Comparison of ENCODE assay signal across 8 cellular contexts in genomic region chr11:45332486-45332934, GRCh38. TPM values are rescaled to one million over a fixed set of nuclear protein-coding genes. Genes with fewer than 3 reads are reported as not detected.
DNase-seq lines count a peak whose midpoint lies in the region; ATAC-seq, FAIRE-seq and TF ChIP-seq lines count a peak whose summit lies in the region.

No MANE protein-coding gene starts in this region.

- no peaks in the 10 kb centered on the region for H3K36me3 Mint-ChIP-seq in Calu3 (ENCODE audit: insufficient read depth, unreplicated experiment)
- H3K36me3 Mint-ChIP-seq in immature natural killer cell = no peaks in the 10 kb centered on the region

- intact Hi-C loops in Calu3 (cut with micrococcal nuclease; ENCODE audit: unreplicated experiment) = loop anchor here (1.0 to 10.0 kb wide), 2 partner anchors 222 to 398 kb away; no protein-coding TSS in a partner anchor

- peaks cover 63% of the 10 kb centered on the region for H3K27me3 Mint-ChIP-seq in Calu3 (ENCODE audit: unreplicated experiment)
- H3K27me3 Mint-ChIP-seq in immature natural killer cell (ENCODE audit: low read depth in 3 of 3) = peaks cover 3 to 9% (median 4%) of the 10 kb centered on the region in 3 donors

- CTCF ChIA-PET in Calu3 (lab: Charles Lee) = interaction anchor here (0.5 to 1.9 kb wide), 5 partner anchors 39 to 439 kb away, joined by 3 to 15 read pairs (median 3); no protein-coding TSS in a partner anchor

- BruUV-seq in Calu3 (replicated peaks; lab: Mats Ljungman, UMichigan) = no TSS peak

- H3K4me3 Mint-ChIP-seq in Calu3 (ENCODE audit: low read depth, unreplicated experiment) (no peak overlapping the region), immature natural killer cell (no peak overlapping the region)

- no peak for FAIRE-seq in RCC 7860 (lab: Jason Lieb, UNC)

- H3K27ac Mint-ChIP-seq in Calu3 (ENCODE audit: unreplicated experiment) (peak overlapping the region; percentile 31), immature natural killer cell (no peak overlapping the region)

- peak; percentile 86 for TF ChIP-seq CTCF in Calu3 (IDR thresholded peaks at IDR 0.05; ENCODE audit: unreplicated experiment)

- H3K4me1 Mint-ChIP-seq in Calu3 (ENCODE audit: low read depth, unreplicated experiment) = peaks cover 14% of the 10 kb centered on the region
- H3K4me1 Mint-ChIP-seq in immature natural killer cell = no peaks in the 10 kb centered on the region

- no peak for ATAC-seq in GM21423 (IDR thresholded peaks at IDR 0.05; ENCODE audit: unreplicated experiment)

- DNase-seq in Calu3 = peak; percentile 36
- DNase-seq in HK-2 (ENCODE audit: unreplicated experiment) = peak; percentile 21
- DNase-seq in RCC 7860 (ENCODE audit: low spot score) = peak; percentile 23
- DNase-seq in astrocyte of the hippocampus (ENCODE audit: low read depth, low spot score) = peak; percentile 62
- DNase-seq in immature natural killer cell = peak; percentile 19 to 42 (median 26)
- DNase-seq in stimulated activated CD4-positive, alpha-beta T cell treated with anti-CD3 and anti-CD28 coated beads, Interleukin-2, amount 100 ng/mL, for 24 hours = peak; percentile 34 to 55
- DNase-seq in effector CD8-positive, alpha-beta T cell (lab: John Stamatoyannopoulos, UW) = no peak

- H3K9me3 Mint-ChIP-seq in Calu3 (ENCODE audit: low read depth, unreplicated experiment) (peaks cover 3% of the 10 kb centered on the region), immature natural killer cell (no peaks in the 10 kb centered on the region)

RNA-seq across cellular contexts. Expression of gene SYT13, which starts 46.4 kb away (rescaled TPM):
- total RNA-seq in Calu3 (2022) = 31.1 and 36.8 TPM in 2 replicates
- polyA plus RNA-seq in immature natural killer cell = not detected
